In the genomic region with DNA sequence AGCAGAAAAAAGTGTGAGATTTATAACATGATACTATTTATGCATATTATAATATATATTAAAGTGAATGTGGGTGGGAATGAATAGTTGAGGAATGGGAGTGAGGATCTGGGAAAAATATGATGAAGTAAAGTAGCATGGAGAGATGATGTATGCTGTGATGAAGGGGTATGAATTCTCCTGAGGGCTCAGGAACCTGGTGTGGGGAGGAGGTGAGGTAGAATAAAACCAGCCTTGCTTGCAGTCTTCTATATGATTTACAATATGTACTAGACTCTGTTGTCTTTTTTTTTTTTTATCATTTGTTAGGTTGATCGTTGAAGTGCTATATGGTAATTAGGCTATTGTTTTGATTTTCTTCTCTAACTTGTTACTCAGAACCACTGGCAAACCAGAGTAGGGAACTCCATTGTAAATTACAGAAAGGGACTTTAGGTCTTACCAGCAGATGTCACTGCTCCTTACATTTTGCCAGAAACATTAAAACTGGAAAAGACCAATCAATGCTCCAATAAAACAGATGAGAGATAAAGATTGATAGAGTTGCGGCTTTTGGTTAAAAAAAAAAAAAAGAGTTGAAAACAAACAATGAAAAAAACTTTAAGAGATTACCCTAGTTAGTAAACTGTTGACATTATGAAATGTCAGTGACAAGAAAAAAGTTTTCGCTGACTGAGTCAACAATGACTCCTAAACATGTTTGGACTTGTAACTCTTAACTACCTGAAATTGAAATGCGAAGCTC, we compare ENCODE assay signal across 8 cellular contexts. TPM values are rescaled to one million over a fixed set of nuclear protein-coding genes. Genes with fewer than 3 reads are reported as not detected.
DNase-seq lines count a peak whose midpoint lies in the region; ATAC-seq and TF ChIP-seq lines count a peak whose summit lies in the region.

No MANE protein-coding gene starts in this region.

- no peak overlapping the region for H3K4me3 Mint-ChIP-seq in activated naive CD8-positive, alpha-beta T cell treated with anti-CD3 and anti-CD28 coated beads, Interleukin-2, amount 50 U/mL, for 24 hours

- no peak overlapping the region for H3K27ac Mint-ChIP-seq in activated naive CD8-positive, alpha-beta T cell treated with anti-CD3 and anti-CD28 coated beads, Interleukin-2, amount 50 U/mL, for 24 hours

- no peaks in the 10 kb centered on the region for H3K36me3 Mint-ChIP-seq in activated naive CD8-positive, alpha-beta T cell treated with anti-CD3 and anti-CD28 coated beads, Interleukin-2, amount 50 U/mL, for 24 hours (ENCODE audit: low read depth)

- H3K27ac ChIP-seq in psoas muscle: no peak overlapping the region

- no peaks in the 10 kb centered on the region for H3K27me3 ChIP-seq in BJ (ENCODE audit: control insufficient read depth, insufficient read depth, low read length)
- H3K27me3 ChIP-seq in psoas muscle (ENCODE audit: insufficient read depth in 3 of 3, low read length in 2 of 3): no peaks in the 10 kb centered on the region

- TF ChIP-seq CTCF in BJ (IDR thresholded peaks at IDR 0.05; ENCODE audit: insufficient read depth, low read depth, low read length) (peak; percentile 63), fibroblast of villous mesenchyme (IDR thresholded peaks at IDR 0.05; ENCODE audit: insufficient read depth, low read depth, low read length) (peak; percentile 62), psoas muscle (IDR thresholded peaks at IDR 0.05) (peak; percentile 53)

- no peaks in the 10 kb centered on the region for H3K9me3 Mint-ChIP-seq in activated naive CD8-positive, alpha-beta T cell treated with anti-CD3 and anti-CD28 coated beads, Interleukin-2, amount 50 U/mL, for 24 hours

- intact Hi-C loops in psoas muscle (cut with DNase I): loop anchor here (5.0 to 10.0 kb wide), 5 partner anchors 67 to 262 kb away; a partner anchor contains a TSS

- POLR2A ChIA-PET in BJ (lab: Charles Lee): no interaction called here

- no peak overlapping the region for H3K4me3 ChIP-seq in BJ (ENCODE audit: low read depth, low read length)
- H3K4me3 ChIP-seq in fibroblast of villous mesenchyme (ENCODE audit: low read depth, low read length): no peak overlapping the region
- no peak overlapping the region for H3K4me3 ChIP-seq in psoas muscle

- H3K4me1 Mint-ChIP-seq in activated naive CD8-positive, alpha-beta T cell treated with anti-CD3 and anti-CD28 coated beads, Interleukin-2, amount 50 U/mL, for 24 hours: no peaks in the 10 kb centered on the region

- CTCF ChIA-PET in BJ (lab: Yijun Ruan, JAX): interaction anchor here (0.6 to 2.9 kb wide), 12 partner anchors 16 to 260 kb away, joined by 3 to 76 read pairs (median 5); no protein-coding TSS in a partner anchor

- 50 to 59% (median 54%) methylated on average over 4 of the region's 4 CpGs for WGBS in psoas muscle, 3 donors

- ATAC-seq in psoas muscle (peak in 2 of 4 donors; percentile 68 to 88), HG03521 (IDR thresholded peaks at IDR 0.05; ENCODE audit: unreplicated experiment) (no peak)
- no peak for ATAC-seq in activated naive CD8-positive, alpha-beta T cell treated with anti-CD3 and anti-CD28 coated beads, Interleukin-2, amount 50 U/mL, for 24 hours

- no peaks in the 10 kb centered on the region for H3K27me3 Mint-ChIP-seq in activated naive CD8-positive, alpha-beta T cell treated with anti-CD3 and anti-CD28 coated beads, Interleukin-2, amount 50 U/mL, for 24 hours

- no peaks in the 10 kb centered on the region for H3K4me1 ChIP-seq in psoas muscle

- H3K36me3 ChIP-seq in BJ (ENCODE audit: control insufficient read depth, insufficient read depth, low read length): no peaks in the 10 kb centered on the region
- no peaks in the 10 kb centered on the region for H3K36me3 ChIP-seq in psoas muscle (ENCODE audit: insufficient read depth in 1 of 2, low read depth in 1 of 2)

- DNase-seq in BJ (ENCODE audit: low read depth): no peak
- peak; percentile 35 for DNase-seq in HCEC 1CT
- peak; percentile 12 for DNase-seq in RPMI8226
- peak; percentile 72 for DNase-seq in fibroblast of villous mesenchyme (ENCODE audit: low read depth)
- no peak for DNase-seq in psoas muscle
- DNase-seq in activated naive CD8-positive, alpha-beta T cell treated with anti-CD3 and anti-CD28 coated beads, Interleukin-2, amount 50 U/mL, for 24 hours: no peak
- no peak for DNase-seq in HuH-7.5 (ENCODE audit: low spot score)

- no peaks in the 10 kb centered on the region for H3K9me3 ChIP-seq in psoas muscle

RNA-seq across cellular contexts. Expression of a gene that starts 39.9 kb away (rescaled TPM):
- polyA plus RNA-seq in BJ (2011; rRNA removed) (4.5 and 5.5 TPM in 2 replicates), psoas muscle (under 1 TPM; 0.43 to 0.94 (median 0.44) TPM)
- polyA minus RNA-seq in BJ (2011; rRNA and poly(A)+ RNA removed): 2.1 and 2.9 TPM in 2 replicates
- total RNA-seq in fibroblast of villous mesenchyme (2.6 and 6.9 TPM in 2 replicates), psoas muscle (1 to 10 TPM in 1 of 4 donors, under 1 TPM in 3; 0.48 to 1.4 (median 0.73) TPM)

Comparison
In these comparisons a context has a peak if more than half of its experiments do, and no peak if none do; other contexts are left out.
1. DNase-seq: peak in HCEC 1CT (single experiment), RPMI8226 (single experiment) and fibroblast of villous mesenchyme (single experiment); none in BJ (single experiment), psoas muscle (0 of 2), activated naive CD8-positive, alpha-beta T cell treated with anti-CD3 and anti-CD28 coated beads, Interleukin-2, amount 50 U/mL, for 24 hours (single experiment) and HuH-7.5 (single experiment).
2. Peak in every context shown above with its lines, with median percentiles within 50 percentile points of each other: CTCF ChIP-seq.